19 cellular contexts compared by ENCODE assay signal in genomic region chr17:64336760-64337413, GRCh38.
DNase-seq lines count a peak whose midpoint lies in the region; ATAC-seq and TF ChIP-seq lines count a peak whose summit lies in the region.
"Had no signal": no experiment of that assay in that cellular context is flagged by ENCODE, and none has a peak within 500 bp of the region (broad histone marks: within the 10 kb centered on the region; RNA-seq: fewer than 3 reads in every experiment).

No MANE protein-coding gene starts in this region.

- intact Hi-C loops in dendritic cell treated with granulocyte-macrophage colony-stimulating factor and Interleukin-4, amounts not matched to agents 40 ng/mL and 50 ng/mL, for 4 days (cut with micrococcal nuclease), result no loop called here

- H4K20me1 ChIP-seq in BLaER1 treated with 17β-estradiol and CSF1 and Interleukin-3, amounts not matched to agents 10 nM and 100 nM, result no peaks in the 10 kb centered on the region

- H3K27ac ChIP-seq in BLaER1 treated with 17β-estradiol and CSF1 and Interleukin-3, amounts not matched to agents 10 nM and 100 nM, result peak overlapping the region; percentile 78 to 98 (median 94)
- peak overlapping the region; percentile 98 for H3K27ac ChIP-seq in neutrophil
- H3K27ac ChIP-seq: SJSA1 had no signal

- H3K27me3 ChIP-seq in BLaER1 treated with 17β-estradiol and CSF1 and Interleukin-3, amounts not matched to agents 10 nM and 100 nM, result no peaks in the 10 kb centered on the region
- no peaks in the 10 kb centered on the region for H3K27me3 ChIP-seq in neutrophil
- H3K27me3 ChIP-seq: ovary, sigmoid colon, SJSA1 had no signal

- H3K36me3 Mint-ChIP-seq in dendritic cell treated with granulocyte-macrophage colony-stimulating factor and Interleukin-4, amounts not matched to agents 40 ng/mL and 50 ng/mL, for 4 days (ENCODE audit: low read depth), result peaks cover 78% of the 10 kb centered on the region

- H3K27ac Mint-ChIP-seq in dendritic cell treated with granulocyte-macrophage colony-stimulating factor and Interleukin-4, amounts not matched to agents 40 ng/mL and 50 ng/mL, for 4 days, result peak overlapping the region; percentile 79

- no peak for TF ChIP-seq CTCF in neutrophil (IDR thresholded peaks at IDR 0.05)

- DNase-seq in ELF-1 (ENCODE audit: low read depth, low spot score) (peak; percentile 62), foreskin melanocyte (no peak)
- no peak for DNase-seq in activated CD8-positive, alpha-beta memory T cell treated with anti-CD3 and anti-CD28 coated beads, Interleukin-2, amount 50 U/mL, for 48 hours
- DNase-seq: activated CD4-positive, alpha-beta T cell treated with anti-CD3 and anti-CD28 coated beads for 1 hour; activated naive CD4-positive, alpha-beta T cell treated with Interleukin-2 at 50 U/mL for 16 hours; foreskin fibroblast; GF-D8; NCI-H526 treated with DMSO at 0.1 percent for 48 hours; ovary; sigmoid colon; T-helper 9 cell had no signal

- H3K9ac ChIP-seq in BLaER1 treated with 17β-estradiol and CSF1 and Interleukin-3, amounts not matched to agents 10 nM and 100 nM, result peak overlapping the region in 9 of 11 experiments; percentile 16 to 88 (median 53); a peak in 12 of 22 replicates

- H3K9me3 Mint-ChIP-seq in dendritic cell treated with granulocyte-macrophage colony-stimulating factor and Interleukin-4, amounts not matched to agents 40 ng/mL and 50 ng/mL, for 4 days, result no peaks in the 10 kb centered on the region

- H3K4me3 Mint-ChIP-seq in dendritic cell treated with granulocyte-macrophage colony-stimulating factor and Interleukin-4, amounts not matched to agents 40 ng/mL and 50 ng/mL, for 4 days, result no peak overlapping the region

- H3K4me2 ChIP-seq in BLaER1 treated with 17β-estradiol and CSF1 and Interleukin-3, amounts not matched to agents 10 nM and 100 nM, result peak overlapping the region; percentile 18 to 93 (median 89)

- no peak for ATAC-seq in HG03469 (IDR thresholded peaks at IDR 0.05; ENCODE audit: unreplicated experiment)
- ATAC-seq in HG02885 (IDR thresholded peaks at IDR 0.05; ENCODE audit: poor library complexity, unreplicated experiment), result no peak
- ATAC-seq: GM12878, left lobe of liver had no signal

- H3K27me3 Mint-ChIP-seq in dendritic cell treated with granulocyte-macrophage colony-stimulating factor and Interleukin-4, amounts not matched to agents 40 ng/mL and 50 ng/mL, for 4 days, result no peaks in the 10 kb centered on the region

- H3K4me1 Mint-ChIP-seq in dendritic cell treated with granulocyte-macrophage colony-stimulating factor and Interleukin-4, amounts not matched to agents 40 ng/mL and 50 ng/mL, for 4 days (ENCODE audit: low read depth), result peaks cover 79% of the 10 kb centered on the region

- peaks cover 50 to 100% (median 99%) of the 10 kb centered on the region in 10 experiments for H3K4me1 ChIP-seq in BLaER1 treated with 17β-estradiol and CSF1 and Interleukin-3, amounts not matched to agents 10 nM and 100 nM
- peaks cover 63 to 78% of the 10 kb centered on the region in 2 experiments for H3K4me1 ChIP-seq in neutrophil (ENCODE audit: control insufficient read depth in 1 of 2, insufficient read depth in 1 of 2, low read depth in 1 of 2, low read length in 1 of 2)
- H3K4me1 ChIP-seq: sigmoid colon had no signal

- H3K9me3 ChIP-seq in BLaER1 treated with 17β-estradiol and CSF1 and Interleukin-3, amounts not matched to agents 10 nM and 100 nM (replicated peaks in 1 of 11), result peaks cover 0 to 13% (median 0%) of the 10 kb centered on the region in 11 experiments; a peak in 8 of 22 replicates
- H3K9me3 ChIP-seq in neutrophil, result no peaks in the 10 kb centered on the region
- H3K9me3 ChIP-seq: ovary, sigmoid colon, SJSA1 had no signal

- H3K36me3 ChIP-seq in BLaER1 treated with 17β-estradiol and CSF1 and Interleukin-3, amounts not matched to agents 10 nM and 100 nM, result peaks cover 0 to 43% (median 0%) of the 10 kb centered on the region in 11 experiments; a peak in 5 of 22 replicates
- peaks cover 72% of the 10 kb centered on the region for H3K36me3 ChIP-seq in neutrophil
- H3K36me3 ChIP-seq: ovary, sigmoid colon, SJSA1 had no signal

- peak overlapping the region in 1 of 10 experiments; percentile 28; a peak in 2 of 20 replicates for H3K4me3 ChIP-seq in BLaER1 treated with 17β-estradiol and CSF1 and Interleukin-3, amounts not matched to agents 10 nM and 100 nM
- H3K4me3 ChIP-seq in neutrophil (ENCODE audit: low read depth in 1 of 2, low read length in 1 of 2), result peak overlapping the region in 1 of 2 experiments; percentile 38
- H3K4me3 ChIP-seq: GM12878, ovary, sigmoid colon, SJSA1 had no signal
